In the genomic region with DNA sequence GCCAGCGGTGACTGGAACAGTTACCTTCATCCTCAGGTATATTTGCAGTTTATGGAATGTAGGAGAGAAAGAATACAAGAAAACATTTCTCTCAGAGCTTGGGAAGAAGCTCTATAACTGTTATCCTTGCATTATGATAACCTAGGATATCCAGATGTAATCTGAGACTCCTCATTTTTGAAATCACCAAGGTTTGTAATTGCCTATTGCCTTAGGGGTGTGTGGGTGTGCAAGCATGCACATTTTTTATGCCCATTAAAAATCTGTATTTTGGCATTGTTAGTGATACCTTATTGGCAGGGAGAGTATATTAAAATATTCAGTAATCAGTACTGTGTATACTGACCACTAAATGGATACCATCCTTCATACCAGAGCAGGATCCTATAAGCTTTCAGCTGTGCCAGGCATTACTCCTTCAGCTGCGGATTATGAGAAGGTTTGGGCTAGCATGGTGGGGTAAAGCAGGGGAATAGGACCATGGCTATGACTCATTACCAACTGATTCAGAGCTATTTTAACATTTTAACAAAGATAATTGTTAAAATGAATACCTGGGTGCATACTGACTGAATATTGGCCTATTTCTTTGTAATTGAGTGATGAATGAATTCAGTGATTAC, we compare ENCODE assay signal across 15 cellular contexts. TPM values are rescaled to one million over a fixed set of nuclear protein-coding genes. Genes with fewer than 3 reads are reported as not detected.
DNase-seq lines count a peak whose midpoint lies in the region; ATAC-seq, FAIRE-seq and TF ChIP-seq lines count a peak whose summit lies in the region.
"Had no signal": no experiment of that assay in that cellular context is flagged by ENCODE, and none has a peak within 500 bp of the region (broad histone marks: within the 10 kb centered on the region; RNA-seq: fewer than 3 reads in every experiment).

No MANE protein-coding gene starts in this region.

- H3K4me3 ChIP-seq in GM12878 = no peak overlapping the region
- no peak overlapping the region for H3K4me3 ChIP-seq in HepG2 (replicated peaks in 1 of 3; ENCODE audit: insufficient read depth in 1 of 3, low read depth in 2 of 3, low read length in 3 of 3)

- no TSS peak for BruUV-seq in GM12878 (replicated peaks; lab: Mats Ljungman, UMichigan)
- no TSS peak for BruUV-seq in HepG2 (replicated peaks; lab: Mats Ljungman, UMichigan)

- intact Hi-C loops in GM12878 (cut with micrococcal nuclease; ENCODE audit: unreplicated experiment) = no loop called here
- intact Hi-C loops in HepG2 (cut with micrococcal nuclease; ENCODE audit: unreplicated experiment) = no loop called here
- intact Hi-C loops in activated T-helper 1 cell treated with anti-CD3 and anti-CD28 coated beads, Interleukin-12 subunit alpha, Interleukin-12 subunit beta, Interleukin-2, Interleukin-4 antibody, amounts not matched to agents 30 ng/mL and 10 ng/mL and 1 ng/mL, durations not matched to agents 14 hours and 24 hours and 36 hours (cut with micrococcal nuclease) = no loop called here

- TF ChIP-seq RAD21 in GM12878 (IDR thresholded peaks at IDR 0.05; ENCODE audit: insufficient read depth, low read depth, low read length) (no peak), HepG2 (CRISPR knock-in tag; IDR thresholded peaks at IDR 0.05) (no peak)

- RAD21 ChIA-PET in GM12878 (lab: Charles Lee; ENCODE audit: unreplicated experiment) = no interaction called here

- POLR2A ChIA-PET in GM12878 (lab: Charles Lee) = no interaction called here
- POLR2A ChIA-PET in HepG2 (lab: Yijun Ruan, JAX) = no interaction called here

- H3K79me2 ChIP-seq in GM12878 (ENCODE audit: control insufficient read depth, insufficient read depth, low read length) (peaks cover 93% of the 10 kb centered on the region), HepG2 (ENCODE audit: insufficient read depth, low read length) (peaks cover 93% of the 10 kb centered on the region)

- no peaks in the 10 kb centered on the region for H3K9me3 Mint-ChIP-seq in activated T-helper 1 cell treated with anti-CD3 and anti-CD28 coated beads, Interleukin-12 subunit alpha, Interleukin-12 subunit beta, Interleukin-2, Interleukin-4 antibody, amounts not matched to agents 30 ng/mL and 10 ng/mL and 1 ng/mL, durations not matched to agents 14 hours and 24 hours and 36 hours

- peaks cover 5% of the 10 kb centered on the region; the same call in 2 of the 3 replicates for H3K9me3 ChIP-seq in GM12878 (replicated peaks; ENCODE audit: control insufficient read depth, insufficient read depth, low read length)
- H3K9me3 ChIP-seq in HepG2 (ENCODE audit: low read length) = peaks cover 4% of the 10 kb centered on the region

- WGBS in GM12878 (ENCODE audit: insufficient coverage, insufficient replicate concordance, low lambda C conversion rate, missing lambda C conversion rate) = 95% methylated on average over 2 of the region's 2 CpGs
- 89% methylated on average over 2 of the region's 2 CpGs for WGBS in HepG2 (ENCODE audit: low lambda C conversion rate)

- H3K36me3 ChIP-seq in GM12878 (ENCODE audit: control insufficient read depth in 2 of 2, insufficient read depth in 2 of 2, low read length in 1 of 2) (peaks cover 2 to 4% of the 10 kb centered on the region in 2 experiments; a peak in 3 of 4 replicates), HepG2 (replicated peaks in 1 of 2; ENCODE audit: control insufficient read depth in 1 of 2, insufficient read depth in 2 of 2, low read length in 2 of 2) (peaks cover 3 to 14% of the 10 kb centered on the region in 2 experiments)

- H3K27me3 ChIP-seq in GM12878 (replicated peaks in 1 of 2; ENCODE audit: control insufficient read depth in 2 of 2, insufficient read depth in 2 of 2, low read length in 1 of 2) (no peaks in the 10 kb centered on the region), HepG2 (ENCODE audit: control insufficient read depth in 1 of 2, insufficient read depth in 2 of 2, low read length in 2 of 2) (no peaks in the 10 kb centered on the region)

- TF ChIP-seq POLR2A in GM12878 (IDR thresholded peaks at IDR 0.05; ENCODE audit: low read depth, low read length) (no peak), HepG2 (IDR thresholded peaks at IDR 0.05; ENCODE audit: insufficient read depth in 1 of 2, low read depth in 2 of 2, low read length in 2 of 2) (no peak)

- peaks cover 17% of the 10 kb centered on the region for H3K36me3 Mint-ChIP-seq in activated T-helper 1 cell treated with anti-CD3 and anti-CD28 coated beads, Interleukin-12 subunit alpha, Interleukin-12 subunit beta, Interleukin-2, Interleukin-4 antibody, amounts not matched to agents 30 ng/mL and 10 ng/mL and 1 ng/mL, durations not matched to agents 14 hours and 24 hours and 36 hours (ENCODE audit: low read depth)

- H4K20me1 ChIP-seq in GM12878 (ENCODE audit: control insufficient read depth, insufficient read depth) = peaks cover 4% of the 10 kb centered on the region; the same call in 1 of the 2 replicates
- H4K20me1 ChIP-seq in HepG2 (ENCODE audit: insufficient read depth, low read length) = peaks cover 47% of the 10 kb centered on the region

- no peak overlapping the region for H3K27ac Mint-ChIP-seq in activated T-helper 1 cell treated with anti-CD3 and anti-CD28 coated beads, Interleukin-12 subunit alpha, Interleukin-12 subunit beta, Interleukin-2, Interleukin-4 antibody, amounts not matched to agents 30 ng/mL and 10 ng/mL and 1 ng/mL, durations not matched to agents 14 hours and 24 hours and 36 hours

- H3K27ac ChIP-seq in GM12878 (ENCODE audit: control insufficient read depth, insufficient read depth) (no peak overlapping the region), HepG2 (ENCODE audit: extremely low read length, insufficient read depth, low read length) (no peak overlapping the region)

- in situ Hi-C loops in GM12878 (cut with MboI) (loop anchor here (25.0 kb wide), 1 partner anchor 745 kb away; a partner anchor contains a TSS), HepG2 (cut with HindIII; ENCODE audit: extremely low pct_ligation_motif_present, low pct_unique_long_range_greater_than_20kb) (loop anchor here (25.0 kb wide), 1 partner anchor 745 kb away; a partner anchor contains a TSS)

- H3K4me1 ChIP-seq in GM12878 (ENCODE audit: control insufficient read depth, insufficient read depth, low read length) (peaks cover 15% of the 10 kb centered on the region), HepG2 (ENCODE audit: insufficient read depth, low read length) (peaks cover 54% of the 10 kb centered on the region)

- H2AFZ ChIP-seq in GM12878 (ENCODE audit: control insufficient read depth, low read depth, low read length) (no peak overlapping the region), HepG2 (ENCODE audit: low read length) (no peak overlapping the region)

- ATAC-seq in GM12878 (no peak), HepG2 (no peak), HG03039 (IDR thresholded peaks at IDR 0.05; ENCODE audit: unreplicated experiment) (no peak), HG03521 (IDR thresholded peaks at IDR 0.05; ENCODE audit: unreplicated experiment) (no peak)
- ATAC-seq: left colon; stimulated activated naive CD8-positive, alpha-beta T cell treated with anti-CD3 and anti-CD28 coated beads, Interleukin-15, Interleukin-2, amounts not matched to agents 100 U/mL and 50 U/mL, for 24 hours had no signal

- H3K27me3 Mint-ChIP-seq in activated T-helper 1 cell treated with anti-CD3 and anti-CD28 coated beads, Interleukin-12 subunit alpha, Interleukin-12 subunit beta, Interleukin-2, Interleukin-4 antibody, amounts not matched to agents 30 ng/mL and 10 ng/mL and 1 ng/mL, durations not matched to agents 14 hours and 24 hours and 36 hours (ENCODE audit: insufficient read depth) = no peaks in the 10 kb centered on the region

- FAIRE-seq in GM12878 (lab: Jason Lieb, UNC) (no peak), HepG2 (lab: Jason Lieb, UNC) (no peak)
- FAIRE-seq: GM12892, H54 had no signal

- CTCF ChIA-PET in GM12878 (lab: Yijun Ruan, JAX) (interaction anchor here (2.0 kb wide), 1 partner anchor 8 kb away, joined by 13 read pairs; a partner anchor contains a TSS), HepG2 (lab: Yijun Ruan, JAX; ENCODE audit: low intra/inter-chr PET ratio, low total read pairs) (no interaction called here)

- peaks cover 52% of the 10 kb centered on the region for H3K4me1 Mint-ChIP-seq in activated T-helper 1 cell treated with anti-CD3 and anti-CD28 coated beads, Interleukin-12 subunit alpha, Interleukin-12 subunit beta, Interleukin-2, Interleukin-4 antibody, amounts not matched to agents 30 ng/mL and 10 ng/mL and 1 ng/mL, durations not matched to agents 14 hours and 24 hours and 36 hours (ENCODE audit: low read depth)

- H3K4me2 ChIP-seq in GM12878 (ENCODE audit: control insufficient read depth, insufficient read depth) (peak overlapping the region; percentile 38; the same call in 1 of the 2 replicates), HepG2 (ENCODE audit: low read depth, low read length) (no peak overlapping the region)

- H3K4me3 Mint-ChIP-seq in activated T-helper 1 cell treated with anti-CD3 and anti-CD28 coated beads, Interleukin-12 subunit alpha, Interleukin-12 subunit beta, Interleukin-2, Interleukin-4 antibody, amounts not matched to agents 30 ng/mL and 10 ng/mL and 1 ng/mL, durations not matched to agents 14 hours and 24 hours and 36 hours = no peak overlapping the region

- DNase-seq in EH (ENCODE audit: low read depth) (peak; percentile 34), LHCN-M2 (ENCODE audit: low read depth) (peak; percentile 28), GM12878 (ENCODE audit: low read depth, low spot score) (no peak), HepG2 (ENCODE audit: low spot score) (no peak), dermis blood vessel endothelial cell (no peak)
- DNase-seq in activated T-helper 1 cell treated with anti-CD3 and anti-CD28 coated beads, Interleukin-12 subunit alpha, Interleukin-12 subunit beta, Interleukin-2, Interleukin-4 antibody, amounts not matched to agents 30 ng/mL and 10 ng/mL and 1 ng/mL, durations not matched to agents 14 hours and 24 hours and 36 hours (ENCODE audit: low spot score) = no peak
- DNase-seq: activated CD4-positive, alpha-beta T cell treated with anti-CD3 and anti-CD28 coated beads, Interleukin-2, amount 50 U/mL, for 4 hours; left colon; NCI-H1436; posterior cingulate gyrus; stimulated activated naive CD8-positive, alpha-beta T cell treated with anti-CD3 and anti-CD28 coated beads, Interleukin-15, Interleukin-2, amounts not matched to agents 100 U/mL and 50 U/mL, for 24 hours had no signal

- H3K9ac ChIP-seq in GM12878 (ENCODE audit: control insufficient read depth, insufficient read depth, low read length) = no peak overlapping the region
- H3K9ac ChIP-seq in HepG2 (ENCODE audit: insufficient read depth, low read depth, low read length) = no peak overlapping the region

- TF ChIP-seq EP300 in GM12878 (IDR thresholded peaks at IDR 0.05; ENCODE audit: borderline replicate concordance in 1 of 2, control insufficient read depth in 1 of 2, low read depth in 2 of 2, low read length in 2 of 2) (no peak), HepG2 (IDR thresholded peaks at IDR 0.05; ENCODE audit: low read depth in 2 of 2, low read length in 2 of 2) (no peak), HepG2 (CRISPR knock-in tag; IDR thresholded peaks at IDR 0.05; ENCODE audit: borderline replicate concordance) (no peak)

- TF ChIP-seq CTCF in GM12878 (IDR thresholded peaks at IDR 0.05 in 2 of 3, conservative IDR thresholded peaks at IDR 0.05 in 1 of 3; ENCODE audit: control insufficient read depth in 2 of 3, extremely low read depth in 1 of 3, insufficient read depth in 1 of 3, low read depth in 3 of 3, low read length in 3 of 3) (no peak), HepG2 (CRISPR knock-in tag; IDR thresholded peaks at IDR 0.05) (no peak)

- SMC1A ChIA-PET in GM12878 (lab: Charles Lee; ENCODE audit: uncharacterized antibody, unreplicated experiment) = interaction anchor here (1.0 kb wide), 1 partner anchor 32 kb away, joined by 3 read pairs; no protein-coding TSS in a partner anchor

RNA-seq across cellular contexts. Expression of a gene that starts 8.4 kb away (rescaled TPM):
- 19.2 and 25.6 TPM in 2 replicates for total RNA-seq in LHCN-M2 (2014; rRNA removed)
- 11.3 TPM for polyA plus RNA-seq in LHCN-M2 (2012)
- 52.5 and 54.5 TPM in 2 replicates for total RNA-seq in GM12878 (2013; cell fraction: nucleolus; rRNA removed)
- total RNA-seq in GM12878 (2014; rRNA removed) = 11.3 and 12.9 TPM in 2 replicates
- 16.0 and 16.1 TPM in 2 replicates for total RNA-seq in GM12878 (2014; rRNA removed; fragmentation: Illumina TruSeq; extraction: Trizol)
- total RNA-seq in GM12878 (2021) = 17.9 and 19.2 TPM in 2 replicates
- polyA plus RNA-seq in GM12878 (2011; ENCODE audit: low read depth) = 7.5 TPM
- 36.2 and 43.2 TPM in 2 replicates for polyA plus RNA-seq in GM12878 (2011; rRNA removed)
- polyA plus RNA-seq in GM12878 (2011; cell fraction: cytosol; rRNA removed) = 36.2 and 38.2 TPM in 2 replicates
- 32.3 and 40.4 TPM in 2 replicates for polyA plus RNA-seq in GM12878 (2011; cell fraction: nucleus; rRNA removed)
- 9.1 and 14.4 TPM in 2 replicates for polyA plus RNA-seq in GM12878 (2012)
- 24.5 and 26.5 TPM in 2 replicates for polyA plus RNA-seq in GM12878 (2014; fragmentation: Illumina TruSeq; extraction: Trizol)
- 1 to 10 TPM; 6.4 to 8.1 TPM for polyA plus RNA-seq in GM12878 (2014; fragmentation: Nextera tagmentation; extraction: Ambion mirVana)
- polyA plus RNA-seq in GM12878 (2014; rRNA removed) = 15.9 and 16.0 TPM in 2 replicates
- 10 to 100 TPM; 15.7 to 16.6 TPM for polyA plus RNA-seq in GM12878 (2016; fragmentation: Nextera tagmentation; extraction: Ambion mirVana)
- polyA minus RNA-seq in GM12878 (2011; rRNA and poly(A)+ RNA removed) = 108 and 136 TPM in 2 replicates
- 23.0 and 23.7 TPM in 2 replicates for polyA minus RNA-seq in GM12878 (2011; cell fraction: cytosol; rRNA and poly(A)+ RNA removed)
- polyA minus RNA-seq in GM12878 (2011; cell fraction: nucleus; rRNA and poly(A)+ RNA removed) = 48.2 and 65.2 TPM in 2 replicates
- 14.6 and 22.9 TPM in 2 replicates for total RNA-seq in HepG2 (2016; rRNA removed; fragmentation: Illumina TruSeq; extraction: Trizol)
- total RNA-seq in HepG2 (2016; cell fraction: cytosol; rRNA removed; fragmentation: Illumina TruSeq; extraction: Trizol; ENCODE audit: low read depth) = 9.1 and 10.1 TPM in 2 replicates
- 13.8 and 22.8 TPM in 2 replicates for total RNA-seq in HepG2 (2016; cell fraction: insoluble cytoplasmic fraction; rRNA removed; fragmentation: Illumina TruSeq; extraction: Trizol)
- 12.7 and 14.4 TPM in 2 replicates for total RNA-seq in HepG2 (2016; cell fraction: membrane; rRNA removed; fragmentation: Illumina TruSeq; extraction: Trizol)
- 15.7 and 16.5 TPM in 2 replicates for total RNA-seq in HepG2 (2016; cell fraction: nucleus; rRNA removed; fragmentation: Illumina TruSeq; extraction: Trizol)
- polyA plus RNA-seq in HepG2 (2011; rRNA removed) = 27.3 and 39.0 TPM in 2 replicates
- polyA plus RNA-seq in HepG2 (2011; cell fraction: cytosol; rRNA removed) = 26.2 and 30.5 TPM in 2 replicates
- polyA plus RNA-seq in HepG2 (2011; cell fraction: nucleus; rRNA removed) = 25.8 and 26.5 TPM in 2 replicates
- 15.7 and 16.1 TPM in 2 replicates for polyA plus RNA-seq in HepG2 (2012)
- 0.83 and 0.85 TPM in 2 replicates for polyA plus RNA-seq in HepG2 (2016; cell fraction: cytosol; fragmentation: Illumina TruSeq; extraction: Trizol; ENCODE audit: low read depth)
- 21.3 and 22.5 TPM in 2 replicates for polyA plus RNA-seq in HepG2 (2016; cell fraction: insoluble cytoplasmic fraction; fragmentation: Illumina TruSeq; extraction: Trizol; ENCODE audit: low read depth)
- polyA plus RNA-seq in HepG2 (2016; cell fraction: membrane; fragmentation: Illumina TruSeq; extraction: Trizol; ENCODE audit: low read depth) = 2.5 and 3.3 TPM in 2 replicates
- polyA plus RNA-seq in HepG2 (2016; cell fraction: nucleus; fragmentation: Illumina TruSeq; extraction: Trizol; ENCODE audit: insufficient read depth, low read depth) = 17.4 and 18.8 TPM in 2 replicates
- polyA minus RNA-seq in HepG2 (2011; rRNA and poly(A)+ RNA removed; ENCODE audit: low replicate concordance) = 68.8 and 119 TPM in 2 replicates
- 35.5 TPM in 2 replicates for polyA minus RNA-seq in HepG2 (2011; cell fraction: cytosol; rRNA and poly(A)+ RNA removed)
- 57.9 and 71.6 TPM in 2 replicates for polyA minus RNA-seq in HepG2 (2011; cell fraction: nucleus; rRNA and poly(A)+ RNA removed)
- total RNA-seq in activated T-helper 1 cell treated with anti-CD3 and anti-CD28 coated beads, Interleukin-12 subunit alpha, Interleukin-12 subunit beta, Interleukin-2, Interleukin-4 antibody, amounts not matched to agents 30 ng/mL and 10 ng/mL and 1 ng/mL, durations not matched to agents 14 hours and 24 hours and 36 hours = 32.5 and 34.0 TPM in 2 replicates
- 15.1 and 24.2 TPM in 2 replicates for total RNA-seq in dermis blood vessel endothelial cell

Comparison
In these comparisons a context has a peak if more than half of its experiments do, and no peak if none do; other contexts are left out.
1. DNase-seq: peak in EH (single experiment) and LHCN-M2 (single experiment); none in GM12878 (single experiment), HepG2 (single experiment), activated T-helper 1 cell treated with anti-CD3 and anti-CD28 coated beads, Interleukin-12 subunit alpha, Interleukin-12 subunit beta, Interleukin-2, Interleukin-4 antibody, amounts not matched to agents 30 ng/mL and 10 ng/mL and 1 ng/mL, durations not matched to agents 14 hours and 24 hours and 36 hours (single experiment) and dermis blood vessel endothelial cell (single experiment).